ENCODE assay signal across 18 cellular contexts in genomic region chr3:161403251-161403650, GRCh38. TPM values are rescaled to one million over a fixed set of nuclear protein-coding genes. Genes with fewer than 3 reads are reported as not detected.
"Had no signal": no experiment of that assay in that cellular context is flagged by ENCODE, and none has a peak within 500 bp of the region (broad histone marks: within the 10 kb centered on the region; RNA-seq: fewer than 3 reads in every experiment).

No MANE protein-coding gene starts in this region.

- H3K9me3 Mint-ChIP-seq: activated naive CD4-positive, alpha-beta T cell treated with anti-CD3 and anti-CD28 coated beads, Interleukin-2, amount 50 U/mL, for 24 hours had no signal

- H3K4me2 ChIP-seq: neural progenitor cell had no signal

- H3K9me3 ChIP-seq: lower lobe of right lung, pancreas, thoracic aorta had no signal

- H3K9ac ChIP-seq: neural progenitor cell had no signal

- H3K4me1 ChIP-seq: lower lobe of right lung, neural progenitor cell had no signal

- H2AFZ ChIP-seq: neural progenitor cell had no signal

- H3K36me3 ChIP-seq: lower lobe of right lung, neural progenitor cell, pancreas, stomach, thoracic aorta had no signal

- H3K36me3 Mint-ChIP-seq: neural progenitor cell had no signal

- H3K27ac ChIP-seq: lower lobe of right lung, neural progenitor cell, pancreas, stomach, thoracic aorta had no signal

- H3K4me3 ChIP-seq: lower lobe of right lung, neural progenitor cell, pancreas, stomach, thoracic aorta had no signal

- H3K27ac Mint-ChIP-seq: activated naive CD4-positive, alpha-beta T cell treated with anti-CD3 and anti-CD28 coated beads, Interleukin-2, amount 50 U/mL, for 24 hours; neural progenitor cell had no signal

- H3K27me3 ChIP-seq: neural progenitor cell, pancreas, stomach had no signal

- DNase-seq: activated CD4-positive, alpha-beta T cell treated with anti-CD3 and anti-CD28 coated beads, Interleukin-2, amount 50 U/mL, for 4 hours; activated CD4-positive, CD25-positive, alpha-beta regulatory T cell treated with anti-CD3 and anti-CD28 coated beads, Interleukin-2, amount 50 U/mL, for 72 hours; activated effector memory CD4-positive, alpha-beta T cell treated with Interleukin-2 at 50 U/mL for 16 hours; activated T-cell treated with anti-CD3 and anti-CD28 coated beads, Interleukin-2, amount 50 U/mL, for 1 hour; central memory CD4-positive, alpha-beta T cell; cortex of kidney; effector CD8-positive, alpha-beta T cell; lower lobe of right lung; midbrain; pancreas; stimulated activated CD4-positive, alpha-beta T cell treated with anti-CD3 and anti-CD28 coated beads, Interleukin-15, amount 100 ng/mL, for 24 hours; stimulated activated CD4-positive, alpha-beta T cell treated with anti-CD3 and anti-CD28 coated beads, Interleukin-4, amount 100 ng/mL, for 4 hours; stomach; T-helper 2 cell had no signal

- ATAC-seq: lower lobe of right lung, pancreas had no signal

- H3K4me3 Mint-ChIP-seq: activated naive CD4-positive, alpha-beta T cell treated with anti-CD3 and anti-CD28 coated beads, Interleukin-2, amount 50 U/mL, for 24 hours; neural progenitor cell had no signal

- H3K27me3 Mint-ChIP-seq: activated naive CD4-positive, alpha-beta T cell treated with anti-CD3 and anti-CD28 coated beads, Interleukin-2, amount 50 U/mL, for 24 hours had no signal

RNA-seq across cellular contexts. Expression of gene SPTSSB, which starts 31.9 kb away (rescaled TPM):
- total RNA-seq: lower lobe of right lung, thoracic aorta had no signal
- polyA plus RNA-seq: fibroblast of lung had no signal
